20 cellular contexts compared by ENCODE assay signal in genomic region chr7:155559519-155560108, GRCh38. TPM values are rescaled to one million over a fixed set of nuclear protein-coding genes. Genes with fewer than 3 reads are reported as not detected.
DNase-seq lines count a peak whose midpoint lies in the region; ATAC-seq, FAIRE-seq and TF ChIP-seq lines count a peak whose summit lies in the region.
"Had no signal": no experiment of that assay in that cellular context is flagged by ENCODE, and none has a peak within 500 bp of the region (broad histone marks: within the 10 kb centered on the region; RNA-seq: fewer than 3 reads in every experiment).

No MANE protein-coding gene starts in this region.

- DNase-seq in Right ventricle myocardium superior: peak; percentile 17
- no peak for DNase-seq in left ventricle myocardium inferior
- peak; percentile 53 for DNase-seq in kidney
- DNase-seq in spleen: peak; percentile 59
- DNase-seq in midbrain (lab: John Stamatoyannopoulos, UW): no peak
- no peak for DNase-seq in H4 (ENCODE audit: low spot score)
- DNase-seq: AML-193; CD4-positive, alpha-beta T cell; DMS153; DMS79; GDM1 had no signal

- H3K9me3 ChIP-seq in left ventricle myocardium inferior (replicated peaks) (no peaks in the 10 kb centered on the region), kidney (ENCODE audit: control insufficient read depth in 1 of 2, low read length in 2 of 2) (no peaks in the 10 kb centered on the region), spleen (no peaks in the 10 kb centered on the region)
- H3K9me3 ChIP-seq: A549, HAP-1 had no signal

- no peak for ATAC-seq in Right ventricle myocardium superior (ENCODE audit: poor library complexity)
- no peak for ATAC-seq in GM21737 (IDR thresholded peaks at IDR 0.05; ENCODE audit: unreplicated experiment)
- ATAC-seq: A549, HepG2 had no signal

- 57 to 80% (median 75%) methylated on average over 11 to 13 of the region's 13 CpGs for WGBS in spleen, 5 donors

- peaks cover 6% of the 10 kb centered on the region for H3K4me1 ChIP-seq in left ventricle myocardium inferior
- no peaks in the 10 kb centered on the region for H3K4me1 ChIP-seq in kidney (ENCODE audit: control insufficient read depth in 1 of 2, insufficient read depth in 1 of 2, low read depth in 1 of 2, low read length in 2 of 2)
- H3K4me1 ChIP-seq in spleen: no peaks in the 10 kb centered on the region
- H3K4me1 ChIP-seq: A549, HAP-1 had no signal

- H3K9ac ChIP-seq in kidney (ENCODE audit: low read length in 2 of 2): no peak overlapping the region

- no peak for FAIRE-seq in kidney (lab: Jason Lieb, UNC)
- FAIRE-seq: A549, H1, HepG2 had no signal

- H3K4me3 ChIP-seq in left ventricle myocardium inferior (no peak overlapping the region), kidney (ENCODE audit: low read length in 2 of 2) (no peak overlapping the region), spleen (no peak overlapping the region)
- H3K4me3 ChIP-seq: A549, HAP-1 had no signal

- TF ChIP-seq POLR2A in spleen (IDR thresholded peaks at IDR 0.05): no peak

- H3K27ac ChIP-seq in left ventricle myocardium inferior (replicated peaks): no peak overlapping the region
- H3K27ac ChIP-seq in kidney (ENCODE audit: low read depth in 2 of 2, low read length in 2 of 2): no peak overlapping the region
- no peak overlapping the region for H3K27ac ChIP-seq in spleen
- H3K27ac ChIP-seq: 22Rv1, A549, C4-2B had no signal

- intact Hi-C loops in Right ventricle myocardium superior (cut with DNase I): no loop called here
- intact Hi-C loops in left ventricle myocardium inferior (cut with micrococcal nuclease): no loop called here
- intact Hi-C loops in kidney (cut with DNase I): no loop called here
- intact Hi-C loops in spleen (cut with DNase I; ENCODE audit: low total_unique reads): loop anchor here (10.0 kb wide), 1 partner anchor 65 kb away; no protein-coding TSS in a partner anchor

- TF ChIP-seq CTCF in left ventricle myocardium inferior (IDR thresholded peaks at IDR 0.05; ENCODE audit: borderline replicate concordance) (no peak), kidney (IDR thresholded peaks at IDR 0.05; ENCODE audit: borderline replicate concordance, extremely low read depth, insufficient read depth) (no peak), spleen (IDR thresholded peaks at IDR 0.05 in 8 of 11, conservative IDR thresholded peaks at IDR 0.05 in 3 of 11) (no peak)

- peaks cover 59% of the 10 kb centered on the region for H3K27me3 ChIP-seq in left ventricle myocardium inferior (ENCODE audit: low read depth)
- H3K27me3 ChIP-seq in spleen (replicated peaks in 1 of 7): peaks cover 0 to 45% (median 0%) of the 10 kb centered on the region in 7 donors

- no peaks in the 10 kb centered on the region for H3K36me3 ChIP-seq in left ventricle myocardium inferior
- H3K36me3 ChIP-seq in kidney (ENCODE audit: control insufficient read depth in 1 of 2, insufficient read depth in 2 of 2, low read length in 2 of 2): no peaks in the 10 kb centered on the region
- H3K36me3 ChIP-seq in spleen: no peaks in the 10 kb centered on the region
- H3K36me3 ChIP-seq: HAP-1 had no signal

RNA-seq across cellular contexts. Expression of gene CNPY1, which starts 13.3 kb away (rescaled TPM):
- total RNA-seq in Right ventricle myocardium superior (not detected), left ventricle myocardium inferior (not detected), kidney (not detected), spleen (not detected)
- polyA plus RNA-seq in kidney (ENCODE audit: insufficient read depth, low read depth, low replicate concordance) (not detected), spleen (not detected)
- 0.08 TPM in 1 of 2 replicates, not detected in the other for total RNA-seq in H4 (2014; rRNA removed; shearing (Covaris generic))
- total RNA-seq: CD4-positive, alpha-beta T cell; H1; HepG2 had no signal
- polyA plus RNA-seq: A549, BJ, H1, HepG2, IgD-negative memory B cell had no signal

Comparison
In these comparisons a context has a peak if more than half of its experiments do, and no peak if none do; other contexts are left out.
1. DNase-seq: peak in Right ventricle myocardium superior (single experiment), kidney (single experiment) and spleen (single experiment); none in left ventricle myocardium inferior (single experiment), midbrain (single experiment) and H4 (single experiment).